2 cellular contexts compared by ENCODE assay signal in the genomic region with DNA sequence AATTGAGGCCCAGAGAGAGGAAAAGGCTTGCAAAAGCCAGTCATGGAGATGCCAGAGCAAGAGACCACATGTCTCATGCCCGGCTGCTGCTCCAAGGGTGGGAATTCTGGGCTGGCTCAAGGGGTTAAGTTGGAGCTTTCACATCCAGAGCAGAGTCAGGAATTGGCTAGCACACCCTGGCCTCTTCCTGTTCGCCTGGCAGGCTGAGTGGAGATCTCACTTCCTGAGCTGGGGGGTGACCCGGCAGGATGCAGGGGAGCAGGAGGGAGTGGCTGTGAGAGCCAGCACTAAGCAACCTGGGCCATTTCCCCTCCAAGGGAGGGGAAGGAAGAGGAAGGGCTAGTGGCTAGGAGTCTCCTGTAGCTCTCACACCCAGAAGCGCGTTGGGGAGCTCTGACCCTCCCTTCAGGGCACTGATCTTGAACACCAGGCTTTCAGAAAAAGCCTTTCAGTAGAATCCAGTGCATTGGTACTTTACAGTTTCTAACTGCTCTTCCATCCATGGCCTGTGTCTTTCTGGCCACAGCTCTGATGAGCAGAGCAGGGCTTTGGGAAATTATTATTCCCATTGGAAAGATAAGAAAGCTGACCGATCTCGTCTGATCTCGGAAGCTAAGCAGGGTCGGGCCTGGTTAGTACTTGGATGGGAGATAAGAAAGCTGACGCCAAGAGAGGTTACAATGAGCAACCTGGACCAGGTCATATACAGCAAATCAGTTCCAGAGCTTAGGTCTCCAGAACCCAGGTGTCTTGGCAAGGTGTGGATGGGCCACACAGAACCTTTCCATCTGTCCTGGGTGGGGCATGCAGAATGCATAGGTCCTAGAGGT.
A peak's percentile ranks its signal among the peaks of the same experiment; 100 is the strongest.
TF ChIP-seq lines count a peak whose summit lies in the region.

No MANE protein-coding gene starts in this region.

TF ChIP-seq in HepG2, 621 proteins besides CTCF, POLR2A, EP300 and RAD21:
- TF ChIP-seq GTF3A (CRISPR knock-in tag; conservative IDR thresholded peaks at IDR 0.05) (peak; percentile 100), ETV5 (CRISPR knock-in tag; IDR thresholded peaks at IDR 0.05; ENCODE audit: borderline replicate concordance) (peak; percentile 10; the same call in 1 of the 2 replicates), KMT2B (CRISPR knock-in tag; IDR thresholded peaks at IDR 0.05) (no peak)

TF ChIP-seq in GM12891, 5 proteins besides CTCF, POLR2A, EP300 and RAD21:
- TF ChIP-seq PAX5 (IDR thresholded peaks at IDR 0.05; ENCODE audit: insufficient read depth, low read length, severe bottlenecking) (no peak), TAF1 (IDR thresholded peaks at IDR 0.05; ENCODE audit: low read depth, low read length) (no peak), POU2F2 (IDR thresholded peaks at IDR 0.05; ENCODE audit: low read depth, low read length) (no peak), SPI1 (IDR thresholded peaks at IDR 0.05; ENCODE audit: low read depth, low read length) (no peak), POLR2AphosphoS5 (IDR thresholded peaks at IDR 0.05; ENCODE audit: low read depth, low read length) (no peak)
TF ChIP-seq in GM12891: peak in this region for 0.
